30 cellular contexts compared by ENCODE assay signal in genomic region chr9:91963711-91964240, GRCh38. TPM values are rescaled to one million over a fixed set of nuclear protein-coding genes. Genes with fewer than 3 reads are reported as not detected.
DNase-seq lines count a peak whose midpoint lies in the region; ATAC-seq, FAIRE-seq and TF ChIP-seq lines count a peak whose summit lies in the region.
"Had no signal": no experiment of that assay in that cellular context is flagged by ENCODE, and none has a peak within 500 bp of the region (broad histone marks: within the 10 kb centered on the region; RNA-seq: fewer than 3 reads in every experiment).

No MANE protein-coding gene starts in this region.

- TF ChIP-seq CTCF in HepG2 (CRISPR knock-in tag; IDR thresholded peaks at IDR 0.05) (no peak), right lobe of liver (IDR thresholded peaks at IDR 0.05) (no peak), K562 (IDR thresholded peaks at IDR 0.05 in 2 of 3, conservative IDR thresholded peaks at IDR 0.05 in 1 of 3; ENCODE audit: insufficient read depth in 2 of 3, low read depth in 1 of 3, low read length in 3 of 3) (no peak), foreskin keratinocyte (conservative IDR thresholded peaks at IDR 0.05) (no peak), smooth muscle cell (IDR thresholded peaks at IDR 0.05; ENCODE audit: borderline replicate concordance, insufficient read depth, poor library complexity, severe bottlenecking) (no peak), colonic mucosa (IDR thresholded peaks at IDR 0.05) (no peak)

- WGBS in HepG2 (ENCODE audit: low lambda C conversion rate), result 0% methylated on average over 2 of the region's 2 CpGs
- 58% methylated on average over 2 of the region's 2 CpGs for WGBS in right lobe of liver (ENCODE audit: insufficient coverage, low coverage, low lambda C conversion rate, missing lambda C conversion rate)
- WGBS in K562 (ENCODE audit: insufficient coverage, low coverage, missing lambda C conversion rate), result 38% methylated on average over 2 of the region's 2 CpGs
- 70% methylated on average over 2 of the region's 2 CpGs for WGBS in smooth muscle cell (ENCODE audit: low lambda C conversion rate)

- ATAC-seq in HepG2 (no peak), right lobe of liver (no peak), K562 (peak; percentile 41; the same call in 2 of the 3 replicates), foreskin keratinocyte (peak; percentile 42), HG02840 (IDR thresholded peaks at IDR 0.05; ENCODE audit: low FRiP score, unreplicated experiment) (no peak)
- ATAC-seq: A549, GM12878, PC-3 had no signal

- intact Hi-C loops in HepG2 (cut with micrococcal nuclease; ENCODE audit: unreplicated experiment), result no loop called here
- intact Hi-C loops in right lobe of liver (cut with DNase I), result no loop called here
- intact Hi-C loops in K562 (cut with micrococcal nuclease), result no loop called here
- intact Hi-C loops in colonic mucosa (cut with DNase I), result no loop called here

- no peaks in the 10 kb centered on the region for H4K20me1 ChIP-seq in HepG2 (ENCODE audit: insufficient read depth, low read length)
- H4K20me1 ChIP-seq in K562 (replicated peaks; ENCODE audit: control insufficient read depth, insufficient read depth, low read length), result no peaks in the 10 kb centered on the region
- H4K20me1 ChIP-seq in smooth muscle cell (ENCODE audit: low read depth), result no peaks in the 10 kb centered on the region
- H4K20me1 ChIP-seq: BLaER1 treated with 17β-estradiol and CSF1 and Interleukin-3, amounts not matched to agents 10 nM and 100 nM had no signal

- POLR2A ChIA-PET in HepG2 (lab: Yijun Ruan, JAX) (no interaction called here), K562 (lab: Yijun Ruan, JAX) (interaction anchor here (0.9 to 1.0 kb wide), 2 partner anchors 15 to 141 kb away, joined by 3 to 5 read pairs; no protein-coding TSS in a partner anchor)

- TF ChIP-seq POLR2A in HepG2 (IDR thresholded peaks at IDR 0.05; ENCODE audit: insufficient read depth in 1 of 2, low read depth in 2 of 2, low read length in 2 of 2), result no peak
- no peak for TF ChIP-seq POLR2A in right lobe of liver (IDR thresholded peaks at IDR 0.05)
- TF ChIP-seq POLR2A in K562 (conservative IDR thresholded peaks at IDR 0.05), result no peak

- TF ChIP-seq RAD21 in HepG2 (CRISPR knock-in tag; IDR thresholded peaks at IDR 0.05), result no peak
- TF ChIP-seq RAD21 in K562 (CRISPR knock-in tag; conservative IDR thresholded peaks at IDR 0.05 in 1 of 2, IDR thresholded peaks at IDR 0.05 in 1 of 2), result no peak

- no peak overlapping the region for H3K4me3 ChIP-seq in HepG2 (replicated peaks in 1 of 3; ENCODE audit: insufficient read depth in 1 of 3, low read depth in 2 of 3, low read length in 3 of 3)
- no peak overlapping the region for H3K4me3 ChIP-seq in right lobe of liver
- no peak overlapping the region for H3K4me3 ChIP-seq in K562
- H3K4me3 ChIP-seq in smooth muscle cell, result no peak overlapping the region
- H3K4me3 ChIP-seq in colonic mucosa, result no peak overlapping the region
- H3K4me3 ChIP-seq: A549; BLaER1 treated with 17β-estradiol and CSF1 and Interleukin-3, amounts not matched to agents 10 nM and 100 nM; GM12878 had no signal

- H3K27ac ChIP-seq in HepG2 (ENCODE audit: extremely low read length, insufficient read depth, low read length) (no peak overlapping the region), right lobe of liver (no peak overlapping the region), K562 (ENCODE audit: extremely low read depth, low read depth, low read length) (no peak overlapping the region), foreskin keratinocyte (no peak overlapping the region), smooth muscle cell (ENCODE audit: low read depth) (peak overlapping the region; percentile 9), colonic mucosa (no peak overlapping the region)
- H3K27ac ChIP-seq: A549; BLaER1 treated with 17β-estradiol and CSF1 and Interleukin-3, amounts not matched to agents 10 nM and 100 nM had no signal

- H3K9ac ChIP-seq in HepG2 (ENCODE audit: insufficient read depth, low read depth, low read length), result no peak overlapping the region
- no peak overlapping the region for H3K9ac ChIP-seq in K562 (ENCODE audit: insufficient read depth in 1 of 2, low read depth in 2 of 2, low read length in 2 of 2)
- H3K9ac ChIP-seq in smooth muscle cell (ENCODE audit: low read depth), result no peak overlapping the region
- no peak overlapping the region for H3K9ac ChIP-seq in colonic mucosa (ENCODE audit: low read depth in 2 of 2, low read length in 2 of 2)
- H3K9ac ChIP-seq: BLaER1 treated with 17β-estradiol and CSF1 and Interleukin-3, amounts not matched to agents 10 nM and 100 nM; SK-N-SH had no signal

- no peaks in the 10 kb centered on the region for H3F3A ChIP-seq in smooth muscle cell (ENCODE audit: low read depth)

- CTCF ChIA-PET in HepG2 (lab: Yijun Ruan, JAX; ENCODE audit: low intra/inter-chr PET ratio, low total read pairs), result no interaction called here
- CTCF ChIA-PET in K562 (lab: Yijun Ruan, JAX; ENCODE audit: low intra/inter-chr PET ratio), result no interaction called here

- TF ChIP-seq EP300 in HepG2 (IDR thresholded peaks at IDR 0.05; ENCODE audit: low read depth in 2 of 2, low read length in 2 of 2), result no peak
- no peak for TF ChIP-seq EP300 in HepG2 (CRISPR knock-in tag; IDR thresholded peaks at IDR 0.05; ENCODE audit: borderline replicate concordance)
- no peak for TF ChIP-seq EP300 in K562 (IDR thresholded peaks at IDR 0.05; ENCODE audit: low read length)

- DNase-seq in HepG2 (ENCODE audit: low spot score) (no peak), right lobe of liver (no peak), K562 (ENCODE audit: extremely low read depth in 1 of 4, low spot score in 3 of 4) (no peak), foreskin keratinocyte (peak; percentile 32 to 40), smooth muscle cell (lab: John Stamatoyannopoulos, UW; ENCODE audit: unreplicated experiment) (no peak), colonic mucosa (no peak)
- no peak for DNase-seq in stimulated activated naive CD4-positive, alpha-beta T cell treated with Interleukin-2 at 50 U/mL for 16 hours (lab: John Stamatoyannopoulos, UW)
- DNase-seq: AML-193; CD4-positive, alpha-beta T cell; COR-L47; GDM1; GOT3; HCEC 1CT; KG1; MM.1S; NCI-H1417; NCI-H1694; NCI-H2029 treated with DMSO at 0.1 percent for 48 hours; NCI-H2171; NCI-H226; NCI-H524; NCI-H82; NK-92 treated with Interleukin-12 subunit alpha and Interleukin-12 subunit beta, amount 100 ng/mL, for 24 hours; PC-3; SK-N-SH; SW 1271 had no signal

- H3K27me3 ChIP-seq in HepG2 (ENCODE audit: control insufficient read depth in 1 of 2, insufficient read depth in 2 of 2, low read length in 2 of 2) (peaks cover 0 to 11% of the 10 kb centered on the region in 2 experiments; a peak in 1 of 5 replicates), right lobe of liver (no peaks in the 10 kb centered on the region), K562 (ENCODE audit: control insufficient read depth in 2 of 2, insufficient read depth in 2 of 2, low read length in 2 of 2) (no peaks in the 10 kb centered on the region), foreskin keratinocyte (peaks cover 11% of the 10 kb centered on the region), smooth muscle cell (ENCODE audit: low read depth) (no peaks in the 10 kb centered on the region), colonic mucosa (no peaks in the 10 kb centered on the region)
- H3K27me3 ChIP-seq: BLaER1 treated with 17β-estradiol and CSF1 and Interleukin-3, amounts not matched to agents 10 nM and 100 nM had no signal

- BruUV-seq in HepG2 (replicated peaks; lab: Mats Ljungman, UMichigan) (no TSS peak), K562 (replicated peaks; lab: Mats Ljungman, UMichigan) (no TSS peak)

- H2AFZ ChIP-seq in HepG2 (ENCODE audit: low read length) (no peak overlapping the region), K562 (ENCODE audit: low read depth, low read length) (peak overlapping the region; percentile 53), smooth muscle cell (ENCODE audit: low read depth) (peak overlapping the region; percentile 34)

- FAIRE-seq in HepG2 (lab: Jason Lieb, UNC) (no peak), K562 (lab: Jason Lieb, UNC) (no peak)
- FAIRE-seq: A549, GM12878 had no signal

- H3K36me3 ChIP-seq in HepG2 (replicated peaks in 1 of 2; ENCODE audit: control insufficient read depth in 1 of 2, insufficient read depth in 2 of 2, low read length in 2 of 2) (no peaks in the 10 kb centered on the region), right lobe of liver (no peaks in the 10 kb centered on the region), K562 (ENCODE audit: control insufficient read depth, insufficient read depth, low read length) (no peaks in the 10 kb centered on the region), smooth muscle cell (ENCODE audit: low read depth) (no peaks in the 10 kb centered on the region), colonic mucosa (no peaks in the 10 kb centered on the region)
- H3K36me3 ChIP-seq: BLaER1 treated with 17β-estradiol and CSF1 and Interleukin-3, amounts not matched to agents 10 nM and 100 nM had no signal

- H3K9me3 ChIP-seq in HepG2 (ENCODE audit: low read length) (peaks cover 11% of the 10 kb centered on the region), right lobe of liver (no peaks in the 10 kb centered on the region), K562 (replicated peaks; ENCODE audit: control insufficient read depth, insufficient read depth, low read depth, low read length) (no peaks in the 10 kb centered on the region), smooth muscle cell (replicated peaks; ENCODE audit: low read depth) (no peaks in the 10 kb centered on the region), colonic mucosa (no peaks in the 10 kb centered on the region)
- H3K9me3 ChIP-seq: A549, SK-N-SH had no signal

- H3K4me2 ChIP-seq in HepG2 (ENCODE audit: low read depth, low read length) (no peak overlapping the region), K562 (ENCODE audit: insufficient read depth, low read length) (no peak overlapping the region), smooth muscle cell (no peak overlapping the region)
- H3K4me2 ChIP-seq: A549; BLaER1 treated with 17β-estradiol and CSF1 and Interleukin-3, amounts not matched to agents 10 nM and 100 nM; SK-N-SH had no signal

- H3K4me1 ChIP-seq in HepG2 (ENCODE audit: insufficient read depth, low read length), result no peaks in the 10 kb centered on the region
- H3K4me1 ChIP-seq in right lobe of liver, result no peaks in the 10 kb centered on the region
- peaks cover 0 to 4% of the 10 kb centered on the region in 2 experiments; a peak in 2 of 5 replicates for H3K4me1 ChIP-seq in K562 (replicated peaks in 1 of 2; ENCODE audit: control insufficient read depth in 2 of 2, insufficient read depth in 2 of 2, low read length in 2 of 2)
- no peaks in the 10 kb centered on the region for H3K4me1 ChIP-seq in foreskin keratinocyte
- H3K4me1 ChIP-seq in smooth muscle cell (ENCODE audit: low read depth), result no peaks in the 10 kb centered on the region
- no peaks in the 10 kb centered on the region for H3K4me1 ChIP-seq in colonic mucosa
- H3K4me1 ChIP-seq: A549; BLaER1 treated with 17β-estradiol and CSF1 and Interleukin-3, amounts not matched to agents 10 nM and 100 nM had no signal

- H3K9me1 ChIP-seq in K562 (ENCODE audit: control insufficient read depth, insufficient read depth, low read length), result no peaks in the 10 kb centered on the region

- H3K79me2 ChIP-seq in HepG2 (ENCODE audit: insufficient read depth, low read length), result no peaks in the 10 kb centered on the region
- no peaks in the 10 kb centered on the region for H3K79me2 ChIP-seq in K562 (ENCODE audit: control insufficient read depth, insufficient read depth, low read length)
- no peaks in the 10 kb centered on the region for H3K79me2 ChIP-seq in smooth muscle cell (ENCODE audit: low read depth)

- in situ Hi-C loops in HepG2 (cut with HindIII; ENCODE audit: extremely low pct_ligation_motif_present, low pct_unique_long_range_greater_than_20kb) (no loop called here), K562 (cut with MboI) (no loop called here)

RNA-seq across cellular contexts. Expression of gene ROR2, which starts 13.7 kb away (rescaled TPM):
- not detected in 2 replicates for total RNA-seq in HepG2 (2016; rRNA removed; fragmentation: Illumina TruSeq; extraction: Trizol)
- not detected in 2 replicates for total RNA-seq in HepG2 (2016; cell fraction: cytosol; rRNA removed; fragmentation: Illumina TruSeq; extraction: Trizol; ENCODE audit: low read depth)
- not detected in 2 replicates for total RNA-seq in HepG2 (2016; cell fraction: insoluble cytoplasmic fraction; rRNA removed; fragmentation: Illumina TruSeq; extraction: Trizol)
- total RNA-seq in HepG2 (2016; cell fraction: membrane; rRNA removed; fragmentation: Illumina TruSeq; extraction: Trizol), result not detected in 2 replicates
- not detected in 2 replicates for total RNA-seq in HepG2 (2016; cell fraction: nucleus; rRNA removed; fragmentation: Illumina TruSeq; extraction: Trizol)
- not detected in 2 replicates for polyA plus RNA-seq in HepG2 (2011; rRNA removed)
- not detected in 2 replicates for polyA plus RNA-seq in HepG2 (2011; cell fraction: cytosol; rRNA removed)
- not detected in 2 replicates for polyA plus RNA-seq in HepG2 (2011; cell fraction: nucleus; rRNA removed)
- not detected in 2 replicates for polyA plus RNA-seq in HepG2 (2012)
- not detected in 2 replicates for polyA plus RNA-seq in HepG2 (2016; cell fraction: cytosol; fragmentation: Illumina TruSeq; extraction: Trizol; ENCODE audit: low read depth)
- polyA plus RNA-seq in HepG2 (2016; cell fraction: insoluble cytoplasmic fraction; fragmentation: Illumina TruSeq; extraction: Trizol; ENCODE audit: low read depth), result not detected in 2 replicates
- polyA plus RNA-seq in HepG2 (2016; cell fraction: membrane; fragmentation: Illumina TruSeq; extraction: Trizol; ENCODE audit: low read depth), result not detected in 2 replicates
- polyA plus RNA-seq in HepG2 (2016; cell fraction: nucleus; fragmentation: Illumina TruSeq; extraction: Trizol; ENCODE audit: insufficient read depth, low read depth), result not detected in 2 replicates
- polyA minus RNA-seq in HepG2 (2011; rRNA and poly(A)+ RNA removed; ENCODE audit: low replicate concordance), result 0.60 and 1.2 TPM in 2 replicates
- not detected in 2 replicates for polyA minus RNA-seq in HepG2 (2011; cell fraction: cytosol; rRNA and poly(A)+ RNA removed)
- polyA minus RNA-seq in HepG2 (2011; cell fraction: nucleus; rRNA and poly(A)+ RNA removed), result not detected in 2 replicates
- total RNA-seq in right lobe of liver, result 1 to 10 TPM in 2 of 6 experiments, under 1 TPM in 3, not detected in 1; 0.12 to 1.2 (median 0.49) TPM
- 55.8 and 56.6 TPM in 2 replicates for total RNA-seq in K562 (2011; cell fraction: chromatin; rRNA removed; ENCODE audit: low replicate concordance)
- 56.9 and 60.5 TPM in 2 replicates for total RNA-seq in K562 (2011; cell fraction: nucleolus; rRNA removed)
- 36.5 and 49.8 TPM in 2 replicates for total RNA-seq in K562 (2011; cell fraction: nucleoplasm; rRNA removed)
- total RNA-seq in K562 (2014; rRNA removed), result 15.3 and 18.2 TPM in 2 replicates
- total RNA-seq in K562 (2014; rRNA removed; fragmentation: Illumina TruSeq; extraction: Trizol), result 11.4 and 17.3 TPM in 2 replicates
- 15.4 and 17.9 TPM in 2 replicates for total RNA-seq in K562 (2015; rRNA removed; fragmentation: Illumina TruSeq; extraction: Trizol)
- total RNA-seq in K562 (2021), result 33.6 and 33.8 TPM in 2 replicates
- 7.7 and 8.1 TPM in 2 replicates for polyA plus RNA-seq in K562 (2011; rRNA removed)
- polyA plus RNA-seq in K562 (2011; cell fraction: cytosol; rRNA removed), result 7.9 and 16.6 TPM in 2 replicates
- polyA plus RNA-seq in K562 (2011; cell fraction: nucleus; rRNA removed), result 11.8 and 20.5 TPM in 2 replicates
- 16.8 and 25.3 TPM in 2 replicates for polyA plus RNA-seq in K562 (2012)
- 14.2 and 18.3 TPM in 2 replicates for polyA plus RNA-seq in K562 (2014; fragmentation: Illumina TruSeq; extraction: Trizol)
- polyA plus RNA-seq in K562 (2014; fragmentation: Nextera tagmentation; extraction: Ambion mirVana), result 1 to 10 TPM; 5.6 to 6.0 TPM
- polyA plus RNA-seq in K562 (2014; rRNA removed), result 12.5 and 17.2 TPM in 2 replicates
- polyA minus RNA-seq in K562 (2011; rRNA and poly(A)+ RNA removed), result 11.9 and 15.1 TPM in 2 replicates
- 16.4 and 18.1 TPM in 2 replicates for polyA minus RNA-seq in K562 (2011; cell fraction: cytosol; rRNA and poly(A)+ RNA removed)
- polyA minus RNA-seq in K562 (2011; cell fraction: nucleus; rRNA and poly(A)+ RNA removed), result 12.5 and 14.1 TPM in 2 replicates
- 1.2 and 2.0 TPM in 2 replicates for total RNA-seq in foreskin keratinocyte
- 0.94 and 1.3 TPM in 2 replicates for polyA plus RNA-seq in foreskin keratinocyte
- total RNA-seq in smooth muscle cell, result 15.7 and 16.7 TPM in 2 replicates
- polyA plus RNA-seq in smooth muscle cell, result 16.3 and 21.7 TPM in 2 replicates
- total RNA-seq in colonic mucosa, result 1 to 10 TPM; 1.7 to 9.1 TPM
- total RNA-seq: CD4-positive, alpha-beta T cell; PC-3 had no signal

Comparison
In these comparisons a context has a peak if more than half of its experiments do, and no peak if none do; other contexts are left out.
1. ATAC-seq: peak in K562 (single experiment) and foreskin keratinocyte (single experiment); none in HepG2 (single experiment), right lobe of liver (0 of 4) and HG02840 (single experiment).
2. DNase-seq: peak in foreskin keratinocyte (2 of 2); none in HepG2 (single experiment), right lobe of liver (0 of 3), K562 (0 of 4), smooth muscle cell (single experiment), colonic mucosa (single experiment) and stimulated activated naive CD4-positive, alpha-beta T cell treated with Interleukin-2 at 50 U/mL for 16 hours (single experiment).